Comparison of ENCODE assay signal across 19 cellular contexts in genomic region chr5:146690880-146691355, GRCh38.
"Had no signal": no experiment of that assay in that cellular context is flagged by ENCODE, and none has a peak within 500 bp of the region (broad histone marks: within the 10 kb centered on the region; RNA-seq: fewer than 3 reads in every experiment).

No MANE protein-coding gene starts in this region.

- H3K4me3 ChIP-seq: coronary artery, heart left ventricle, right lobe of liver, testis, upper lobe of left lung had no signal

- H3K27ac Mint-ChIP-seq: activated CD4-positive, alpha-beta T cell treated with anti-CD3 and anti-CD28 coated beads, Interleukin-2, amount 10 ng/mL, durations not matched to agents 24 days and 14 days; activated CD8-positive, alpha-beta T cell treated with anti-CD3 and anti-CD28 coated beads, Interleukin-2, amount 10 ng/mL, durations not matched to agents 7 days and 5 days; activated naive CD4-positive, alpha-beta T cell treated with anti-CD3 and anti-CD28 coated beads for 36 hours; stimulated activated naive CD8-positive, alpha-beta T cell treated with anti-CD3 and anti-CD28 coated beads, Interleukin-15, Interleukin-2, amounts not matched to agents 100 ng/mL and 50 ng/mL, for 24 hours had no signal

- H3K9me3 ChIP-seq: heart left ventricle, right lobe of liver, testis, upper lobe of left lung had no signal

- H3K4me3 Mint-ChIP-seq: activated CD4-positive, alpha-beta T cell treated with anti-CD3 and anti-CD28 coated beads, Interleukin-2, amount 10 ng/mL, durations not matched to agents 24 days and 14 days; activated CD8-positive, alpha-beta T cell treated with anti-CD3 and anti-CD28 coated beads, Interleukin-2, amount 10 ng/mL, durations not matched to agents 7 days and 5 days; activated naive CD4-positive, alpha-beta T cell treated with anti-CD3 and anti-CD28 coated beads for 36 hours; activated T-cell treated with anti-CD3 and anti-CD28 coated beads, Interleukin-2, amount 50 U/mL, for 4 hours; brain; neural crest cell; stimulated activated naive CD8-positive, alpha-beta T cell treated with anti-CD3 and anti-CD28 coated beads, Interleukin-15, Interleukin-2, amounts not matched to agents 100 ng/mL and 50 ng/mL, for 24 hours had no signal

- H3K27me3 Mint-ChIP-seq: activated CD4-positive, alpha-beta T cell treated with anti-CD3 and anti-CD28 coated beads, Interleukin-2, amount 10 ng/mL, durations not matched to agents 24 days and 14 days; stimulated activated naive CD8-positive, alpha-beta T cell treated with anti-CD3 and anti-CD28 coated beads, Interleukin-15, Interleukin-2, amounts not matched to agents 100 ng/mL and 50 ng/mL, for 24 hours had no signal

- H3K36me3 ChIP-seq: heart left ventricle, right lobe of liver, upper lobe of left lung had no signal

- H3K4me1 ChIP-seq: heart left ventricle, right lobe of liver, testis, upper lobe of left lung had no signal

- ATAC-seq: activated CD8-positive, alpha-beta T cell treated with anti-CD3 and anti-CD28 coated beads, Interleukin-2, amount 10 ng/mL, durations not matched to agents 7 days and 5 days; activated T-cell treated with anti-CD3 and anti-CD28 coated beads, Interleukin-2, amount 50 U/mL, for 4 hours; heart left ventricle; left ventricle myocardium superior; right lobe of liver had no signal

- H3K27ac ChIP-seq: coronary artery, heart left ventricle, right lobe of liver, testis, upper lobe of left lung had no signal

- H3K9me3 Mint-ChIP-seq: activated CD4-positive, alpha-beta T cell treated with anti-CD3 and anti-CD28 coated beads, Interleukin-2, amount 10 ng/mL, durations not matched to agents 24 days and 14 days; activated naive CD4-positive, alpha-beta T cell treated with anti-CD3 and anti-CD28 coated beads for 36 hours; activated T-cell treated with anti-CD3 and anti-CD28 coated beads, Interleukin-2, amount 50 U/mL, for 4 hours; neural crest cell; stimulated activated naive CD8-positive, alpha-beta T cell treated with anti-CD3 and anti-CD28 coated beads, Interleukin-15, Interleukin-2, amounts not matched to agents 100 ng/mL and 50 ng/mL, for 24 hours had no signal

- H3K4me1 Mint-ChIP-seq: activated CD4-positive, alpha-beta T cell treated with anti-CD3 and anti-CD28 coated beads, Interleukin-2, amount 10 ng/mL, durations not matched to agents 24 days and 14 days had no signal

- H3K27me3 ChIP-seq: right lobe of liver, testis, upper lobe of left lung had no signal

- DNase-seq: activated CD4-positive, alpha-beta T cell treated with anti-CD3 and anti-CD28 coated beads, Interleukin-2, amount 10 ng/mL, durations not matched to agents 24 days and 14 days; activated CD8-positive, alpha-beta T cell treated with anti-CD3 and anti-CD28 coated beads, Interleukin-2, amount 10 ng/mL, durations not matched to agents 7 days and 5 days; activated naive CD4-positive, alpha-beta T cell treated with anti-CD3 and anti-CD28 coated beads for 36 hours; activated T-cell treated with anti-CD3 and anti-CD28 coated beads, Interleukin-2, amount 50 U/mL, for 4 hours; central memory CD4-positive, alpha-beta T cell; effector CD4-positive, alpha-beta T cell; heart left ventricle; left ventricle myocardium superior; right lobe of liver; small intestine; stimulated activated CD4-positive, alpha-beta T cell treated with anti-CD3 and anti-CD28 coated beads, Interleukin-15, amount 100 ng/mL, for 24 hours; stimulated activated CD4-positive, alpha-beta T cell treated with anti-CD3 and anti-CD28 coated beads, Interleukin-2, amount 100 ng/mL, for 48 hours; T1000; testis; upper lobe of left lung had no signal
